ENCODE assay signal across 23 cellular contexts in genomic region chr16:54542805-54543504, GRCh38.
"Had no signal": no experiment of that assay in that cellular context is flagged by ENCODE, and none has a peak within 500 bp of the region (broad histone marks: within the 10 kb centered on the region; RNA-seq: fewer than 3 reads in every experiment).

No MANE protein-coding gene starts in this region.

- H3K27ac ChIP-seq: body of pancreas, cardiac muscle cell, epithelial cell of prostate, gastroesophageal sphincter, heart left ventricle, spleen, testis, uterus, WERI-Rb-1 had no signal

- DNase-seq: activated CD4-positive, alpha-beta T cell treated with anti-CD3 and anti-CD28 coated beads, Interleukin-2, amount 10 ng/mL, durations not matched to agents 7 days and 5 days; activated CD4-positive, CD25-positive, alpha-beta regulatory T cell treated with anti-CD3 and anti-CD28 coated beads, Interleukin-2, amount 50 U/mL, for 72 hours; activated CD8-positive, alpha-beta memory T cell treated with anti-CD3 and anti-CD28 coated beads, Interleukin-2, amount 10 ng/mL, durations not matched to agents 7 days and 5 days; activated CD8-positive, alpha-beta T cell treated with anti-CD3 and anti-CD28 coated beads for 36 hours; activated effector memory CD4-positive, alpha-beta T cell treated with anti-CD3 and anti-CD28 coated beads, Interleukin-2, amount 50 U/mL, for 16 hours; activated T-cell treated with anti-CD3 and anti-CD28 coated beads for 4 hours; anterior cingulate cortex; body of pancreas; heart left ventricle; midbrain; natural killer cell; spleen; stimulated activated CD4-positive, alpha-beta T cell treated with anti-CD3 and anti-CD28 coated beads, Interleukin-4, amount 100 ng/mL, for 1 hour; stimulated activated naive CD4-positive, alpha-beta T cell; testis; trophoblast cell; uterus; WERI-Rb-1 had no signal

- ATAC-seq: activated CD8-positive, alpha-beta memory T cell treated with anti-CD3 and anti-CD28 coated beads, Interleukin-2, amount 10 ng/mL, durations not matched to agents 7 days and 5 days; activated CD8-positive, alpha-beta T cell treated with anti-CD3 and anti-CD28 coated beads for 36 hours; body of pancreas; gastroesophageal sphincter; heart left ventricle; natural killer cell had no signal

- H3K4me1 ChIP-seq: gastroesophageal sphincter, prostate gland, spleen, testis, uterus had no signal

- H3K27me3 ChIP-seq: cardiac muscle cell, heart left ventricle, testis, uterus had no signal

- H3K4me3 ChIP-seq: body of pancreas, cardiac muscle cell, gastroesophageal sphincter, heart left ventricle, prostate gland, spleen, testis, uterus had no signal

- FAIRE-seq: islet of Langerhans had no signal

- H3K9me3 ChIP-seq: body of pancreas, gastroesophageal sphincter, heart left ventricle, prostate gland, spleen, testis, uterus had no signal

- H3K36me3 ChIP-seq: cardiac muscle cell, gastroesophageal sphincter, heart left ventricle, prostate gland, spleen, uterus, WERI-Rb-1 had no signal
